ENCODE assay signal across 9 cellular contexts in the genomic region with DNA sequence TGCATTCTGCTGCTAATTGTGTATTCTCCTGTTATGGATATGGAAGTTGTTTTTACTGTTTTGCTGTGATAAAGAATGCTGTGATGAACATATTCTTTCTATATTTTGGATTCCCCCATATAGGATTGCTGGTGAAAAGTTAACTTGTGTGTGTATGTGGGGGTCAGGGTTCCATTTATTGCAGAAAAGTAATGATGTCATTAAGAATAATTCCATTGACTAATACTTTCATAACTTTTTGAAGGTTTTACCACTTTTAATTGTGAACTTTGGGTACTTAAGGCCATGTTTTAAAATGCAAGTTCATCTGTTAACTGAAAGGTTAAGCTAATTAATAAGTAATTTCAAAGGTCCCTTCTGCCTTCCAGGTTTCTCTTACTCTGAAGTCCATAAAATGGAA.
"Had no signal": no experiment of that assay in that cellular context is flagged by ENCODE, and none has a peak within 500 bp of the region (broad histone marks: within the 10 kb centered on the region; RNA-seq: fewer than 3 reads in every experiment).

No MANE protein-coding gene starts in this region.

- FAIRE-seq: K562 had no signal

- DNase-seq: IMR-90, Karpas-422, Kasumi-1, KBM-7, KG1 had no signal

- ATAC-seq: K562 had no signal

- H3K27ac ChIP-seq: HL-60, KMS-11 had no signal

- H3K4me3 ChIP-seq: K562 had no signal

- H3K4me2 ChIP-seq: KMS-11 had no signal

- H3K27ac Mint-ChIP-seq: IgD-negative memory B cell had no signal

- H3K36me3 Mint-ChIP-seq: IgD-negative memory B cell had no signal

- H3K9me3 Mint-ChIP-seq: IgD-negative memory B cell had no signal

- H3K4me3 Mint-ChIP-seq: IgD-negative memory B cell had no signal

- H3K9ac ChIP-seq: KMS-11 had no signal
